In the genomic region with DNA sequence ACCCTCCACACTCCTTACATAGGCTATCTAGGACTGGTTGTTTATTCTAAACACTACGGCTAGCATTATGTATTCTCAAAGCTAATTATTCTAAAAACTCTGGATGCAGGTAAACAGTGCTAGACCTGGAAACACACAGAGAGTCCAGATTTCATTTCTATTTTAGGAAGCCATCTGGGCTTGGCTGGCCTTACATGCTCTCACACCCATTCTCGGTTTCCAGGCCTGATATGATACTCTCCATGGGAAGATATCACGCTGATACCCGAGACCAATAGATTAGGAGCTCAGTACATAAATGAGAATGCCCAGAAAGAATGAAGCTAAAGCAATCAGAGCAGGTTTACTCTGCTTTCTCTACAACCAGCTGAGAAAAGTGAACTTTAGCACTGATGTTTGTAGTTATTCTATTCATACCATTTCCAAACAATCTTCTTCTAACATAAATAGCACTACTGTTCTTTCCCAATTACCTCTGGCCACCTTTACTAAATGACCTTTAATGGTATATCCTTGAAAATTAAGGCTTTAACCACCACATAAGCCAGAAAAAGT, we compare ENCODE assay signal across 25 cellular contexts.
DNase-seq lines count a peak whose midpoint lies in the region; ATAC-seq, FAIRE-seq and TF ChIP-seq lines count a peak whose summit lies in the region.
"Had no signal": no experiment of that assay in that cellular context is flagged by ENCODE, and none has a peak within 500 bp of the region (broad histone marks: within the 10 kb centered on the region; RNA-seq: fewer than 3 reads in every experiment).

No MANE protein-coding gene starts in this region.

- TF ChIP-seq CTCF in HepG2 (CRISPR knock-in tag; IDR thresholded peaks at IDR 0.05) (no peak), right lobe of liver (IDR thresholded peaks at IDR 0.05) (no peak)

- H2AK5ac ChIP-seq in mesendoderm (ENCODE audit: low read length), result no peak overlapping the region

- H3K9me3 Mint-ChIP-seq in stimulated activated memory B cell treated with anti-CD40 and anti-IgM and Interleukin-4, amounts not matched to agents 10 μg/mL and 1 μg/mL and 100 μg/mL, for 72 hours, result no peaks in the 10 kb centered on the region

- H3K4me2 ChIP-seq in HepG2 (ENCODE audit: low read depth, low read length), result no peak overlapping the region
- no peak overlapping the region for H3K4me2 ChIP-seq in mesendoderm (ENCODE audit: low read length)
- H3K4me2 ChIP-seq: BLaER1 treated with 17β-estradiol and CSF1 and Interleukin-3, amounts not matched to agents 10 nM and 100 nM had no signal

- CTCF ChIA-PET in HepG2 (lab: Yijun Ruan, JAX; ENCODE audit: low intra/inter-chr PET ratio, low total read pairs), result no interaction called here

- POLR2A ChIA-PET in HepG2 (lab: Yijun Ruan, JAX), result no interaction called here

- no peak overlapping the region for H3K23ac ChIP-seq in mesendoderm (ENCODE audit: low read length)

- no peak overlapping the region for H4K8ac ChIP-seq in mesendoderm (ENCODE audit: low read depth, low read length)

- H3K27ac ChIP-seq in HepG2 (ENCODE audit: extremely low read length, insufficient read depth, low read length) (no peak overlapping the region), right lobe of liver (no peak overlapping the region), mesendoderm (ENCODE audit: low read depth, low read length) (no peak overlapping the region)
- H3K27ac ChIP-seq: BLaER1 treated with 17β-estradiol and CSF1 and Interleukin-3, amounts not matched to agents 10 nM and 100 nM; HL-60 had no signal

- 11% methylated on average over 4 of the region's 4 CpGs for WGBS in HepG2 (ENCODE audit: low lambda C conversion rate)
- 31% methylated on average over 4 of the region's 4 CpGs for WGBS in right lobe of liver (ENCODE audit: insufficient coverage, low coverage, low lambda C conversion rate, missing lambda C conversion rate)
- WGBS in mesendoderm (ENCODE audit: extremely low coverage, insufficient coverage, low lambda C conversion rate), result no CpG with 5 or more reads among the region's 4 CpGs

- H3K27ac Mint-ChIP-seq in stimulated activated memory B cell treated with anti-CD40 and anti-IgM and Interleukin-4, amounts not matched to agents 10 μg/mL and 1 μg/mL and 100 μg/mL, for 72 hours, result no peak overlapping the region
- H3K27ac Mint-ChIP-seq: B cell; CD8-positive, alpha-beta T cell; HFFc6 had no signal

- no peak overlapping the region for H3K56ac ChIP-seq in mesendoderm (ENCODE audit: low read length)

- no peak overlapping the region for H3K4me3 ChIP-seq in HepG2 (replicated peaks in 1 of 3; ENCODE audit: insufficient read depth in 1 of 3, low read depth in 2 of 3, low read length in 3 of 3)
- no peak overlapping the region for H3K4me3 ChIP-seq in right lobe of liver
- no peak overlapping the region for H3K4me3 ChIP-seq in mesendoderm (ENCODE audit: low read length)
- H3K4me3 ChIP-seq: BLaER1 treated with 17β-estradiol and CSF1 and Interleukin-3, amounts not matched to agents 10 nM and 100 nM had no signal

- H3K18ac ChIP-seq in mesendoderm (ENCODE audit: low read length), result no peak overlapping the region

- H3K4me1 ChIP-seq in HepG2 (ENCODE audit: insufficient read depth, low read length) (peaks cover 10% of the 10 kb centered on the region; the same call in 1 of the 2 replicates), right lobe of liver (no peaks in the 10 kb centered on the region), mesendoderm (ENCODE audit: control insufficient read depth, low read depth, low read length) (no peaks in the 10 kb centered on the region)
- H3K4me1 ChIP-seq: BLaER1 treated with 17β-estradiol and CSF1 and Interleukin-3, amounts not matched to agents 10 nM and 100 nM had no signal

- H3K79me2 ChIP-seq in HepG2 (ENCODE audit: insufficient read depth, low read length) (no peaks in the 10 kb centered on the region), mesendoderm (ENCODE audit: control insufficient read depth, insufficient read depth, low read length) (no peaks in the 10 kb centered on the region)

- H3K36me3 ChIP-seq in HepG2 (replicated peaks in 1 of 2; ENCODE audit: control insufficient read depth in 1 of 2, insufficient read depth in 2 of 2, low read length in 2 of 2) (no peaks in the 10 kb centered on the region), right lobe of liver (no peaks in the 10 kb centered on the region), mesendoderm (ENCODE audit: control insufficient read depth, insufficient read depth, low read length) (no peaks in the 10 kb centered on the region)
- H3K36me3 ChIP-seq: BLaER1 treated with 17β-estradiol and CSF1 and Interleukin-3, amounts not matched to agents 10 nM and 100 nM had no signal

- no peak overlapping the region for H2BK15ac ChIP-seq in mesendoderm (replicated peaks; ENCODE audit: low read depth)

- DNase-seq in HepG2 (ENCODE audit: low spot score), result peak; percentile 28
- no peak for DNase-seq in right lobe of liver
- DNase-seq in NCI-H69 (lab: John Stamatoyannopoulos, UW), result peak; percentile 8
- DNase-seq in mesendoderm, result peak; percentile 4
- DNase-seq in HuH-7.5 (ENCODE audit: low spot score), result no peak
- DNase-seq in sciatic nerve (ENCODE audit: low spot score), result no peak
- DNase-seq in activated CD8-positive, alpha-beta memory T cell treated with anti-CD3 and anti-CD28 coated beads, Interleukin-2, amount 50 U/mL, for 4 hours, result no peak
- DNase-seq: Calu3; CD8-positive, alpha-beta T cell; DMS 273 treated with DMSO at 0.1 percent for 48 hours; DMS53; DND-41; EL; GOT3; H7; HFFc6 had no signal

- in situ Hi-C loops in HepG2 (cut with HindIII; ENCODE audit: extremely low pct_ligation_motif_present, low pct_unique_long_range_greater_than_20kb), result no loop called here

- no peak for TF ChIP-seq EP300 in HepG2 (IDR thresholded peaks at IDR 0.05; ENCODE audit: low read depth in 2 of 2, low read length in 2 of 2)
- no peak for TF ChIP-seq EP300 in HepG2 (CRISPR knock-in tag; IDR thresholded peaks at IDR 0.05; ENCODE audit: borderline replicate concordance)

- H3K4me1 Mint-ChIP-seq in stimulated activated memory B cell treated with anti-CD40 and anti-IgM and Interleukin-4, amounts not matched to agents 10 μg/mL and 1 μg/mL and 100 μg/mL, for 72 hours, result no peaks in the 10 kb centered on the region
- H3K4me1 Mint-ChIP-seq: B cell, IgD-negative memory B cell had no signal

- no peaks in the 10 kb centered on the region; a peak in 1 of 5 replicates for H3K27me3 ChIP-seq in HepG2 (ENCODE audit: control insufficient read depth in 1 of 2, insufficient read depth in 2 of 2, low read length in 2 of 2)
- H3K27me3 ChIP-seq in right lobe of liver, result no peaks in the 10 kb centered on the region
- no peaks in the 10 kb centered on the region for H3K27me3 ChIP-seq in mesendoderm (ENCODE audit: insufficient read depth, low read length, poor library complexity)
- H3K27me3 ChIP-seq: BLaER1 treated with 17β-estradiol and CSF1 and Interleukin-3, amounts not matched to agents 10 nM and 100 nM had no signal

- TF ChIP-seq RAD21 in HepG2 (CRISPR knock-in tag; IDR thresholded peaks at IDR 0.05), result no peak

- H3K4ac ChIP-seq in mesendoderm (ENCODE audit: low read depth, low read length), result no peak overlapping the region

- ATAC-seq in HepG2, result peak; percentile 75
- ATAC-seq in right lobe of liver, result no peak
- ATAC-seq in stimulated activated memory B cell treated with anti-CD40 and anti-IgM and Interleukin-4, amounts not matched to agents 10 μg/mL and 1 μg/mL and 100 μg/mL, for 72 hours, result peak; percentile 20
- ATAC-seq in sciatic nerve, result no peak
- ATAC-seq: CD8-positive, alpha-beta T cell; HCT116 had no signal

- H2BK5ac ChIP-seq in mesendoderm (ENCODE audit: low read length), result no peak overlapping the region

- no peaks in the 10 kb centered on the region for H3K9me3 ChIP-seq in HepG2 (ENCODE audit: low read length)
- no peaks in the 10 kb centered on the region for H3K9me3 ChIP-seq in right lobe of liver
- H3K9me3 ChIP-seq: BLaER1 treated with 17β-estradiol and CSF1 and Interleukin-3, amounts not matched to agents 10 nM and 100 nM had no signal

- no peaks in the 10 kb centered on the region for H3K36me3 Mint-ChIP-seq in stimulated activated memory B cell treated with anti-CD40 and anti-IgM and Interleukin-4, amounts not matched to agents 10 μg/mL and 1 μg/mL and 100 μg/mL, for 72 hours
- H3K36me3 Mint-ChIP-seq: CD8-positive, alpha-beta T cell; IgD-negative memory B cell had no signal

- no peak overlapping the region for H2AFZ ChIP-seq in HepG2 (ENCODE audit: low read length)

- no peak for FAIRE-seq in HepG2 (lab: Jason Lieb, UNC)
- FAIRE-seq: G401.6, GM12891, GM18507 had no signal

- no peak overlapping the region for H2BK120ac ChIP-seq in mesendoderm (ENCODE audit: low read depth, low read length)

- no peaks in the 10 kb centered on the region for H3K79me1 ChIP-seq in mesendoderm (ENCODE audit: low read length)

- no peak overlapping the region for H3K4me3 Mint-ChIP-seq in stimulated activated memory B cell treated with anti-CD40 and anti-IgM and Interleukin-4, amounts not matched to agents 10 μg/mL and 1 μg/mL and 100 μg/mL, for 72 hours
- H3K4me3 Mint-ChIP-seq: B cell; CD8-positive, alpha-beta T cell; HFFc6; IgD-negative memory B cell had no signal

- no peak overlapping the region for H4K5ac ChIP-seq in mesendoderm (ENCODE audit: low read length)

- intact Hi-C loops in HepG2 (cut with micrococcal nuclease; ENCODE audit: unreplicated experiment), result no loop called here
- intact Hi-C loops in right lobe of liver (cut with DNase I), result no loop called here
- intact Hi-C loops in sciatic nerve (cut with DNase I), result no loop called here

- BruUV-seq in HepG2 (replicated peaks; lab: Mats Ljungman, UMichigan), result no TSS peak

- no peaks in the 10 kb centered on the region for H3K27me3 Mint-ChIP-seq in stimulated activated memory B cell treated with anti-CD40 and anti-IgM and Interleukin-4, amounts not matched to agents 10 μg/mL and 1 μg/mL and 100 μg/mL, for 72 hours
- H3K27me3 Mint-ChIP-seq: B cell, IgD-negative memory B cell had no signal

- H3K9ac ChIP-seq in HepG2 (ENCODE audit: insufficient read depth, low read depth, low read length) (no peak overlapping the region), mesendoderm (ENCODE audit: low read length) (no peak overlapping the region)
- H3K9ac ChIP-seq: BLaER1 treated with 17β-estradiol and CSF1 and Interleukin-3, amounts not matched to agents 10 nM and 100 nM had no signal

- no peak for TF ChIP-seq POLR2A in HepG2 (IDR thresholded peaks at IDR 0.05; ENCODE audit: insufficient read depth in 1 of 2, low read depth in 2 of 2, low read length in 2 of 2)
- no peak for TF ChIP-seq POLR2A in right lobe of liver (IDR thresholded peaks at IDR 0.05)

- H4K20me1 ChIP-seq in HepG2 (ENCODE audit: insufficient read depth, low read length), result no peaks in the 10 kb centered on the region
- H4K20me1 ChIP-seq: BLaER1 treated with 17β-estradiol and CSF1 and Interleukin-3, amounts not matched to agents 10 nM and 100 nM had no signal

TF ChIP-seq in HepG2, 621 proteins besides CTCF, POLR2A, EP300 and RAD21 (continues in another document):
- peak; percentile 69; the same call in 1 of the 2 replicates for TF ChIP-seq TFAP4 (IDR thresholded peaks at IDR 0.05; ENCODE audit: borderline replicate concordance, low read depth)

Comparison
In these comparisons a context has a peak if more than half of its experiments do, and no peak if none do; other contexts are left out.
1. ATAC-seq: peak in HepG2 (single experiment) and stimulated activated memory B cell treated with anti-CD40 and anti-IgM and Interleukin-4, amounts not matched to agents 10 μg/mL and 1 μg/mL and 100 μg/mL, for 72 hours (single experiment); none in right lobe of liver (0 of 4) and sciatic nerve (single experiment).
2. DNase-seq: peak in HepG2 (single experiment), NCI-H69 (single experiment) and mesendoderm (single experiment); none in right lobe of liver (0 of 3), HuH-7.5 (single experiment), sciatic nerve (single experiment) and activated CD8-positive, alpha-beta memory T cell treated with anti-CD3 and anti-CD28 coated beads, Interleukin-2, amount 50 U/mL, for 4 hours (single experiment).